ENCODE assay signal across 17 cellular contexts in genomic region chr4:70772929-70773555, GRCh38. TPM values are rescaled to one million over a fixed set of nuclear protein-coding genes. Genes with fewer than 3 reads are reported as not detected.
A peak's percentile ranks its signal among the peaks of the same experiment; 100 is the strongest.
DNase-seq lines count a peak whose midpoint lies in the region; ATAC-seq and TF ChIP-seq lines count a peak whose summit lies in the region.
"Had no signal": no experiment of that assay in that cellular context is flagged by ENCODE, and none has a peak within 500 bp of the region (broad histone marks: within the 10 kb centered on the region; RNA-seq: fewer than 3 reads in every experiment).

No MANE protein-coding gene starts in this region.

- H3K9me3 ChIP-seq in SU-DHL-6 (ENCODE audit: insufficient read depth, low read length): no peaks in the 10 kb centered on the region
- H3K9me3 ChIP-seq: gastrocnemius medialis, testis had no signal

- no peaks in the 10 kb centered on the region for H4K20me1 ChIP-seq in SU-DHL-6 (ENCODE audit: low read depth, low read length)

- ATAC-seq in GM21360 (IDR thresholded peaks at IDR 0.05; ENCODE audit: unreplicated experiment): peak; percentile 57
- ATAC-seq in HG03139 (IDR thresholded peaks at IDR 0.05; ENCODE audit: unreplicated experiment): peak; percentile 67
- no peak for ATAC-seq in GM18498 (IDR thresholded peaks at IDR 0.05; ENCODE audit: unreplicated experiment)
- ATAC-seq in GM19397 (IDR thresholded peaks at IDR 0.05; ENCODE audit: unreplicated experiment): no peak
- ATAC-seq: gastrocnemius medialis had no signal

- no peaks in the 10 kb centered on the region for H3F3A ChIP-seq in SU-DHL-6 (ENCODE audit: insufficient read depth)

- no peaks in the 10 kb centered on the region for H3K79me2 ChIP-seq in SU-DHL-6 (ENCODE audit: insufficient read depth, low read length)

- DNase-seq in GM13977 (ENCODE audit: low spot score) (peak; percentile 28), SW480 (ENCODE audit: low spot score) (no peak), glutamatergic neuron (no peak)
- DNase-seq: activated T-cell treated with anti-CD3 and anti-CD28 coated beads for 4 hours, cerebellar nuclear complex, gastrocnemius medialis, mammary epithelial cell, NCI-H2029, NCI-H510A treated with DMSO at 0.1 percent for 48 hours, nephron progenitor cell, testis had no signal

- H3K4me2 ChIP-seq in SU-DHL-6 (ENCODE audit: low read depth, low read length, poor library complexity, severe bottlenecking): peak overlapping the region; percentile 63

- no peaks in the 10 kb centered on the region for H3K9me2 ChIP-seq in SU-DHL-6 (replicated peaks; ENCODE audit: insufficient read depth, low read length)

- no peak overlapping the region for H3K4me3 ChIP-seq in SU-DHL-6 (ENCODE audit: insufficient read depth, low read length, poor library complexity, severe bottlenecking)
- H3K4me3 ChIP-seq: gastrocnemius medialis, testis had no signal

- no peaks in the 10 kb centered on the region for H3K27me3 Mint-ChIP-seq in glutamatergic neuron (ENCODE audit: unreplicated experiment)

- no peaks in the 10 kb centered on the region for H3K27me3 ChIP-seq in SU-DHL-6 (ENCODE audit: low read length)
- H3K27me3 ChIP-seq: gastrocnemius medialis, testis had no signal

- TF ChIP-seq CTCF in GM13977 (IDR thresholded peaks at IDR 0.05; ENCODE audit: extremely low read depth, insufficient read depth, missing control alignments) (no peak), SU-DHL-6 (IDR thresholded peaks at IDR 0.05; ENCODE audit: insufficient read depth, low read length, poor library complexity, severe bottlenecking) (no peak), glutamatergic neuron (IDR thresholded peaks at IDR 0.05; ENCODE audit: partially characterized antibody, unreplicated experiment) (no peak)

- H3K36me3 ChIP-seq in SU-DHL-6 (ENCODE audit: low read length): no peaks in the 10 kb centered on the region

- no peak overlapping the region for H3K27ac ChIP-seq in SU-DHL-6 (ENCODE audit: low read depth, low read length)
- H3K27ac ChIP-seq: gastrocnemius medialis, testis had no signal

- H3K36me3 Mint-ChIP-seq in glutamatergic neuron (ENCODE audit: unreplicated experiment): no peaks in the 10 kb centered on the region

- no peak overlapping the region for H3K9ac ChIP-seq in SU-DHL-6 (ENCODE audit: low read length)

- H3K4me3 Mint-ChIP-seq in glutamatergic neuron (ENCODE audit: unreplicated experiment): no peak overlapping the region
- H3K4me3 Mint-ChIP-seq: nephron progenitor cell; T-helper 1 cell treated with Interleukin-12 subunit alpha and Interleukin-12 subunit beta and Interleukin-4 antibody, amounts not matched to agents 30 μg/mL and 1 μg/mL, for 36 hours had no signal

- H3K27ac Mint-ChIP-seq in glutamatergic neuron (ENCODE audit: unreplicated experiment): no peak overlapping the region
- H3K27ac Mint-ChIP-seq: nephron progenitor cell; T-helper 1 cell treated with Interleukin-12 subunit alpha and Interleukin-12 subunit beta and Interleukin-4 antibody, amounts not matched to agents 30 μg/mL and 1 μg/mL, for 36 hours had no signal

- no peak overlapping the region for H2AFZ ChIP-seq in SU-DHL-6 (ENCODE audit: low read depth, low read length, severe bottlenecking)

- no peaks in the 10 kb centered on the region for H3K9me3 Mint-ChIP-seq in glutamatergic neuron (ENCODE audit: unreplicated experiment)
- H3K9me3 Mint-ChIP-seq: nephron progenitor cell; T-helper 1 cell treated with Interleukin-12 subunit alpha and Interleukin-12 subunit beta and Interleukin-4 antibody, amounts not matched to agents 30 μg/mL and 1 μg/mL, for 36 hours had no signal

- in situ Hi-C loops in GM13977 (cut with MboI; ENCODE audit: low pct_unique_long_range_greater_than_20kb, low sequenced_read_pairs, unreplicated experiment): no loop called here

- no peaks in the 10 kb centered on the region for H3K4me1 Mint-ChIP-seq in glutamatergic neuron (ENCODE audit: low read depth, unreplicated experiment)
- H3K4me1 Mint-ChIP-seq: nephron progenitor cell had no signal

RNA-seq across cellular contexts. Expression of gene RUFY3, which starts 51.3 kb away (rescaled TPM):
- 291 TPM for total RNA-seq in glutamatergic neuron (ENCODE audit: unreplicated experiment)

Comparison
In these comparisons a context has a peak if more than half of its experiments do, and no peak if none do; other contexts are left out.
1. ATAC-seq: peak in GM21360 (single experiment) and HG03139 (single experiment); none in GM18498 (single experiment) and GM19397 (single experiment).